ENCODE assay signal across 15 cellular contexts in the genomic region with DNA sequence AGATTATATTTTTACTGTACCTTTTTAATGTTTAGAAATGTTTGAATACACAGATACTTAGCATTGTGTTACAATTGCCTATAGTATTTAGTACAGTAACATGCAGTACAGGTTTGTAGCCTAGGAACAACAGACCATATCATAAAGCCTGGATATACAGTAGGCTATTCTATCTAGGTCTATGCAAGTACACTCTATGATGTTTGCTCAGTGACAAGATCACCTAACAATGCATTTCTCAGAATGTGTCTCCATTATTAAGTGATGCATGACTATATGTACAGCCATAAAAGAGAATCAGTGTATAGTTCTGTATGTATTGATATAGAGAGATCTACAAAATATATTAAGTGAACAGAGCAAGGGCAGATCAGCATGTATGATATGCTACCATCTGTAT.
"Had no signal": no experiment of that assay in that cellular context is flagged by ENCODE, and none has a peak within 500 bp of the region (broad histone marks: within the 10 kb centered on the region; RNA-seq: fewer than 3 reads in every experiment).

No MANE protein-coding gene starts in this region.

- DNase-seq: effector CD8-positive, alpha-beta T cell; endodermal cell; gastrocnemius medialis; head of caudate nucleus; left lung; mesenchymal stem cell; midbrain; naive thymus-derived CD4-positive, alpha-beta T cell; right lobe of liver; small intestine; stimulated activated CD4-positive, alpha-beta T cell treated with anti-CD3 and anti-CD28 coated beads, Interleukin-15, amount 100 ng/mL, for 24 hours; stimulated activated CD4-positive, alpha-beta T cell treated with anti-CD3 and anti-CD28 coated beads, Interleukin-2, amount 100 ng/mL, for 48 hours; stimulated activated naive B cell treated with anti-CD40 and anti-IgM and Interleukin-4, amounts not matched to agents 10 μg/mL and 1 μg/mL and 100 μg/mL, for 72 hours; upper lobe of left lung had no signal

- ATAC-seq: esophagus mucosa; gastrocnemius medialis; naive thymus-derived CD4-positive, alpha-beta T cell; right lobe of liver; stimulated activated naive B cell treated with anti-CD40 and anti-IgM and Interleukin-4, amounts not matched to agents 10 μg/mL and 1 μg/mL and 100 μg/mL, for 72 hours had no signal
